Comparison of ENCODE assay signal across 28 cellular contexts in genomic region chr10:4020651-4021050, GRCh38.
"Had no signal": no experiment of that assay in that cellular context is flagged by ENCODE, and none has a peak within 500 bp of the region (broad histone marks: within the 10 kb centered on the region; RNA-seq: fewer than 3 reads in every experiment).

No MANE protein-coding gene starts in this region.

- H3K27ac ChIP-seq: dorsolateral prefrontal cortex, esophagus muscularis mucosa, foreskin keratinocyte, gastroesophageal sphincter, heart left ventricle, hepatocyte, left lung, ovary, psoas muscle, sigmoid colon, thoracic aorta, tibial nerve, upper lobe of right lung, uterus had no signal

- H3K4me3 Mint-ChIP-seq: endodermal cell; naive thymus-derived CD4-positive, alpha-beta T cell; stimulated activated memory B cell treated with anti-CD40 and anti-IgM and Interleukin-4, amounts not matched to agents 10 μg/mL and 1 μg/mL and 100 μg/mL, for 72 hours; stimulated activated naive CD8-positive, alpha-beta T cell treated with anti-CD3 and anti-CD28 coated beads, Interleukin-15, Interleukin-2, amounts not matched to agents 100 ng/mL and 50 ng/mL, for 24 hours had no signal

- H3K27me3 ChIP-seq: esophagus muscularis mucosa, foreskin keratinocyte, gastroesophageal sphincter, heart left ventricle, hepatocyte, left lung, ovary, sigmoid colon, tibial nerve, upper lobe of right lung, uterus had no signal

- H3K36me3 ChIP-seq: esophagus muscularis mucosa, gastroesophageal sphincter, heart left ventricle, left lung, ovary, sigmoid colon, thoracic aorta, tibial nerve, upper lobe of right lung, uterus had no signal

- H3K9me3 ChIP-seq: esophagus muscularis mucosa, gastroesophageal sphincter, left lung, ovary, psoas muscle, sigmoid colon, thoracic aorta, tibial nerve, upper lobe of right lung, uterus had no signal

- H3K36me3 Mint-ChIP-seq: stimulated activated memory B cell treated with anti-CD40 and anti-IgM and Interleukin-4, amounts not matched to agents 10 μg/mL and 1 μg/mL and 100 μg/mL, for 72 hours had no signal

- H3K4me1 ChIP-seq: esophagus muscularis mucosa, foreskin keratinocyte, gastroesophageal sphincter, left lung, psoas muscle, sigmoid colon, tibial nerve, upper lobe of right lung, uterus had no signal

- H2AFZ ChIP-seq: hepatocyte had no signal

- ATAC-seq: foreskin keratinocyte; gastroesophageal sphincter; heart left ventricle; left cardiac atrium; left lung; naive thymus-derived CD4-positive, alpha-beta T cell; psoas muscle; right cardiac atrium; stimulated activated memory B cell treated with anti-CD40 and anti-IgM and Interleukin-4, amounts not matched to agents 10 μg/mL and 1 μg/mL and 100 μg/mL, for 72 hours; upper lobe of right lung had no signal

- H3K4me1 Mint-ChIP-seq: endodermal cell had no signal

- H3K27me3 Mint-ChIP-seq: naive thymus-derived CD4-positive, alpha-beta T cell; stimulated activated memory B cell treated with anti-CD40 and anti-IgM and Interleukin-4, amounts not matched to agents 10 μg/mL and 1 μg/mL and 100 μg/mL, for 72 hours; stimulated activated naive CD8-positive, alpha-beta T cell treated with anti-CD3 and anti-CD28 coated beads, Interleukin-15, Interleukin-2, amounts not matched to agents 100 ng/mL and 50 ng/mL, for 24 hours had no signal

- H3K27ac Mint-ChIP-seq: endodermal cell; stimulated activated memory B cell treated with anti-CD40 and anti-IgM and Interleukin-4, amounts not matched to agents 10 μg/mL and 1 μg/mL and 100 μg/mL, for 72 hours; stimulated activated naive CD8-positive, alpha-beta T cell treated with anti-CD3 and anti-CD28 coated beads, Interleukin-15, Interleukin-2, amounts not matched to agents 100 ng/mL and 50 ng/mL, for 24 hours had no signal

- DNase-seq: dorsolateral prefrontal cortex; effector CD4-positive, alpha-beta T cell; endodermal cell; foreskin keratinocyte; heart left ventricle; left cardiac atrium; left lung; mesendoderm; midbrain; naive thymus-derived CD4-positive, alpha-beta T cell; occipital lobe; ovary; posterior cingulate gyrus; psoas muscle; right cardiac atrium; sigmoid colon; stimulated activated CD4-positive, alpha-beta T cell treated with anti-CD3 and anti-CD28 coated beads, Interleukin-2, amount 100 ng/mL, for 24 hours; stimulated activated CD4-positive, alpha-beta T cell treated with anti-CD3 and anti-CD28 coated beads, Interleukin-4, amount 100 ng/mL, for 24 hours; upper lobe of right lung; uterus had no signal

- H3K4me3 ChIP-seq: dorsolateral prefrontal cortex, esophagus muscularis mucosa, gastroesophageal sphincter, heart left ventricle, hepatocyte, left lung, ovary, psoas muscle, sigmoid colon, thoracic aorta, tibial nerve, upper lobe of right lung, uterus had no signal

- H3K79me2 ChIP-seq: hepatocyte had no signal

- FAIRE-seq: colon had no signal

- H3K4me2 ChIP-seq: hepatocyte had no signal

- H3K9me3 Mint-ChIP-seq: endodermal cell; stimulated activated naive CD8-positive, alpha-beta T cell treated with anti-CD3 and anti-CD28 coated beads, Interleukin-15, Interleukin-2, amounts not matched to agents 100 ng/mL and 50 ng/mL, for 24 hours had no signal
